ENCODE assay signal across 1 cellular context in the genomic region with DNA sequence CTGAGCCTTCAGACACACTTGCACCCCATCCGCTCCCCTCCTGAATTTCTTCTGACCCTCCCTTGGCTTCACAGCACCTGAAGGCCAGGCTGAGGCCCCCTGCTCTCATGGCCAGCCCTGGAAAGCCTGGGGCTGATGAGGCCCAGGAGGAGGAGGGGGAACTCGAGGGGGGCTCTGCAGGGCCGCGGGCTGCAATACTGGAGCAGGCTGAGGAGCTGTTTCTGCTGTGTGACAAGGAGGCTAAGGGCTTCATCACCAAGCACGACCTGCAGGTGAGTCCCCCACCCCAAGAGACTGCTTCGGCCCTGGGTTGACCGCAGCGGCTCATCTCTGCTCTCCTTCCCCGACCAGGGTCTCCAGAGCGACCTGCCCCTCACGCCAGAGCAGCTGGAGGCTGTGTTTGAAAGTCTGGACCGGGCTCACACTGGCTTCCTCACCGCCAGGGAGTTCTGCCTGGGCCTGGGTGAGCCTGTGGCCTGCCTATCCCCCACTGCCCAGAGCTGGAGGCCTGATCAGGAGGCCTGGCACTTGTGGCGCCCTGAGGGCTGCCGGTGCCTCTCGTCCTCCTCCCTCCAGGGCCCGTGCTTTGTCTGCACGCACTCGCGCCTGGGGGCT.
TF ChIP-seq lines count a peak whose summit lies in the region.

No MANE protein-coding gene starts in this region.

TF ChIP-seq in SK-N-SH, 30 proteins besides CTCF, POLR2A, EP300 and RAD21:
- no peak for TF ChIP-seq FOXM1 (IDR thresholded peaks at IDR 0.05; ENCODE audit: low read depth)
- TF ChIP-seq RCOR1 (IDR thresholded peaks at IDR 0.05; ENCODE audit: low read length) = no peak
